ENCODE assay signal across 33 cellular contexts in genomic region chr16:74725641-74726040, GRCh38. TPM values are rescaled to one million over a fixed set of nuclear protein-coding genes. Genes with fewer than 3 reads are reported as not detected.
"Had no signal": no experiment of that assay in that cellular context is flagged by ENCODE, and none has a peak within 500 bp of the region (broad histone marks: within the 10 kb centered on the region; RNA-seq: fewer than 3 reads in every experiment).

No MANE protein-coding gene starts in this region.

- H3K4me3 ChIP-seq: adrenal gland, ascending aorta, right lobe of liver, tibial artery had no signal

- H3K36me3 ChIP-seq: adrenal gland, ascending aorta, right lobe of liver, tibial artery, WERI-Rb-1 had no signal

- H3K36me3 Mint-ChIP-seq: activated naive CD8-positive, alpha-beta T cell treated with anti-CD3 and anti-CD28 coated beads for 36 hours; brain; natural killer cell treated with Interleukin-12 subunit alpha and Interleukin-12 subunit beta and Interleukin-15 and Interleukin-18, amount 100 ng/mL, for 72 hours had no signal

- H3K27ac Mint-ChIP-seq: activated naive CD4-positive, alpha-beta T cell treated with anti-CD3 and anti-CD28 coated beads for 36 hours; activated naive CD8-positive, alpha-beta T cell treated with anti-CD3 and anti-CD28 coated beads for 36 hours; activated T-helper 1 cell treated with anti-CD3 and anti-CD28 coated beads, Interleukin-12 subunit alpha, Interleukin-12 subunit beta, Interleukin-2, Interleukin-4 antibody, amounts not matched to agents 30 ng/mL and 10 ng/mL and 1 ng/mL, durations not matched to agents 14 hours and 24 hours and 36 hours; effector memory CD8-positive, alpha-beta T cell; natural killer cell treated with Interleukin-12 subunit alpha and Interleukin-12 subunit beta and Interleukin-15 and Interleukin-18, amount 100 ng/mL, for 72 hours; progenitor cell of endocrine pancreas; stimulated activated effector memory CD8-positive, alpha-beta T cell treated with anti-CD3 and anti-CD28 coated beads, Interleukin-12 subunit alpha, Interleukin-12 subunit beta, amount 100 ng/mL, for 72 hours; stimulated activated naive CD8-positive, alpha-beta T cell treated with anti-CD3 and anti-CD28 coated beads, Interleukin-15, amount 100 ng/mL, for 72 hours; T-helper 17 cell had no signal

- H3K4me1 ChIP-seq: adrenal gland, right lobe of liver had no signal

- H3K9me3 ChIP-seq: ascending aorta, right lobe of liver, SK-N-SH had no signal

- DNase-seq: activated CD4-positive, alpha-beta T cell treated with anti-CD3 and anti-CD28 coated beads for 48 hours; activated CD4-positive, alpha-beta T cell treated with anti-CD3 and anti-CD28 coated beads, Interleukin-2, amount 50 U/mL, for 48 hours; activated CD8-positive, alpha-beta memory T cell treated with anti-CD3 and anti-CD28 coated beads for 24 hours; activated effector memory CD4-positive, alpha-beta T cell treated with anti-CD3 and anti-CD28 coated beads, Interleukin-2, amount 50 U/mL, for 16 hours; activated naive CD4-positive, alpha-beta T cell treated with anti-CD3 and anti-CD28 coated beads for 36 hours; activated naive CD8-positive, alpha-beta T cell treated with anti-CD3 and anti-CD28 coated beads for 36 hours; activated T-cell treated with anti-CD3 and anti-CD28 coated beads, Interleukin-2, amount 50 U/mL, for 1 hour; effector memory CD8-positive, alpha-beta T cell; head of caudate nucleus; hippocampal formation; mesenchymal stem cell; SK-N-SH; stimulated activated CD4-positive, alpha-beta T cell treated with anti-CD3 and anti-CD28 coated beads, Interleukin-12 subunit alpha, Interleukin-12 subunit beta, amount 100 ng/mL, for 4 hours; stimulated activated CD4-positive, alpha-beta T cell treated with anti-CD3 and anti-CD28 coated beads, Interleukin-4, amount 100 ng/mL, for 1 hour; stimulated activated naive CD8-positive, alpha-beta T cell treated with anti-CD3 and anti-CD28 coated beads, Interleukin-15, amount 100 ng/mL, for 72 hours; T-helper 17 cell; tibial artery; WERI-Rb-1 had no signal

- H3K27me3 Mint-ChIP-seq: activated naive CD8-positive, alpha-beta T cell treated with anti-CD3 and anti-CD28 coated beads for 36 hours; stimulated activated naive CD8-positive, alpha-beta T cell treated with anti-CD3 and anti-CD28 coated beads, Interleukin-15, amount 100 ng/mL, for 72 hours had no signal

- H3K27ac ChIP-seq: adrenal gland, ascending aorta, right lobe of liver, tibial artery, WERI-Rb-1 had no signal

- ATAC-seq: activated CD4-positive, CD25-positive, alpha-beta regulatory T cell treated with anti-CD3 and anti-CD28 coated beads, Interleukin-2, amount 50 U/mL, for 24 hours; effector memory CD8-positive, alpha-beta T cell; right lobe of liver; stimulated activated effector memory CD8-positive, alpha-beta T cell treated with anti-CD3 and anti-CD28 coated beads, Interleukin-12 subunit alpha, Interleukin-12 subunit beta, amount 100 ng/mL, for 72 hours; stimulated activated naive CD8-positive, alpha-beta T cell treated with anti-CD3 and anti-CD28 coated beads, Interleukin-15, amount 100 ng/mL, for 72 hours; T-helper 17 cell had no signal

- H3K27me3 ChIP-seq: adrenal gland, ascending aorta, right lobe of liver, tibial artery had no signal

- H3K4me1 Mint-ChIP-seq: activated naive CD8-positive, alpha-beta T cell treated with anti-CD3 and anti-CD28 coated beads for 36 hours had no signal

- H3K4me3 Mint-ChIP-seq: activated naive CD4-positive, alpha-beta T cell treated with anti-CD3 and anti-CD28 coated beads for 36 hours; activated naive CD8-positive, alpha-beta T cell treated with anti-CD3 and anti-CD28 coated beads for 36 hours; activated T-helper 1 cell treated with anti-CD3 and anti-CD28 coated beads, Interleukin-12 subunit alpha, Interleukin-12 subunit beta, Interleukin-2, Interleukin-4 antibody, amounts not matched to agents 30 ng/mL and 10 ng/mL and 1 ng/mL, durations not matched to agents 14 hours and 24 hours and 36 hours; brain; effector memory CD8-positive, alpha-beta T cell; natural killer cell treated with Interleukin-12 subunit alpha and Interleukin-12 subunit beta and Interleukin-15 and Interleukin-18, amount 100 ng/mL, for 72 hours; stimulated activated effector memory CD8-positive, alpha-beta T cell treated with anti-CD3 and anti-CD28 coated beads, Interleukin-12 subunit alpha, Interleukin-12 subunit beta, amount 100 ng/mL, for 72 hours; stimulated activated naive CD8-positive, alpha-beta T cell treated with anti-CD3 and anti-CD28 coated beads, Interleukin-15, amount 100 ng/mL, for 72 hours; T-helper 17 cell had no signal

RNA-seq across cellular contexts. Expression of gene FA2H, which starts 49.0 kb away (rescaled TPM):
- total RNA-seq: activated naive CD8-positive, alpha-beta T cell treated with anti-CD3 and anti-CD28 coated beads for 36 hours; activated T-helper 1 cell treated with anti-CD3 and anti-CD28 coated beads, Interleukin-12 subunit alpha, Interleukin-12 subunit beta, Interleukin-2, Interleukin-4 antibody, amounts not matched to agents 30 ng/mL and 10 ng/mL and 1 ng/mL, durations not matched to agents 14 hours and 24 hours and 36 hours; ascending aorta; cardiac septum; dermis blood vessel endothelial cell; endothelial cell of umbilical vein; myocyte; natural killer cell treated with Interleukin-12 subunit alpha and Interleukin-12 subunit beta and Interleukin-15 and Interleukin-18, amount 100 ng/mL, for 72 hours; osteocyte; skeletal muscle tissue had no signal
